In genomic region chr16:81558444-81559175, GRCh38 we compare ENCODE assay signal across 11 cellular contexts.
A peak's percentile ranks its signal among the peaks of the same experiment; 100 is the strongest.
DNase-seq lines count a peak whose midpoint lies in the region; ATAC-seq and TF ChIP-seq lines count a peak whose summit lies in the region.
"Had no signal": no experiment of that assay in that cellular context is flagged by ENCODE, and none has a peak within 500 bp of the region (broad histone marks: within the 10 kb centered on the region; RNA-seq: fewer than 3 reads in every experiment).

No MANE protein-coding gene starts in this region.

- no peak overlapping the region for H3K23ac ChIP-seq in H9 (ENCODE audit: insufficient read length, low read depth, low read length)
- H3K23ac ChIP-seq in neuronal stem cell (ENCODE audit: low read depth, low read length, poor library complexity), result peak overlapping the region; percentile 48
- H3K23ac ChIP-seq in mesenchymal stem cell (ENCODE audit: low read length in 2 of 2), result no peak overlapping the region

- H2BK5ac ChIP-seq in H9 (ENCODE audit: insufficient read length, low read length), result no peak overlapping the region
- H2BK5ac ChIP-seq in neuronal stem cell (ENCODE audit: low read length), result peak overlapping the region; percentile 31
- no peak overlapping the region for H2BK5ac ChIP-seq in mesenchymal stem cell (ENCODE audit: low read depth, low read length, poor library complexity, severe bottlenecking)

- no peak overlapping the region; the same call in 1 of the 2 replicates for H3K14ac ChIP-seq in H9 (ENCODE audit: insufficient read depth, low read length)
- no peak overlapping the region for H3K14ac ChIP-seq in neuronal stem cell (ENCODE audit: low read length)
- H3K14ac ChIP-seq in mesenchymal stem cell (ENCODE audit: low read length in 2 of 2), result no peak overlapping the region

- peak overlapping the region in 2 of 3 experiments; percentile 33 to 61; a peak in 3 of 7 replicates for H3K27ac Mint-ChIP-seq in H9
- H3K27ac Mint-ChIP-seq: HFFc6 had no signal

- H2AK5ac ChIP-seq in H9 (ENCODE audit: insufficient read length, low read length) (no peak overlapping the region), neuronal stem cell (ENCODE audit: low read depth, low read length) (no peak overlapping the region), mesenchymal stem cell (ENCODE audit: low read length, severe bottlenecking) (no peak overlapping the region)

- H3K36me3 ChIP-seq in neuronal stem cell (replicated peaks in 1 of 2; ENCODE audit: control insufficient read depth in 2 of 2, insufficient read depth in 2 of 2, low read length in 2 of 2) (peaks cover 0 to 2% of the 10 kb centered on the region in 2 donors), mesenchymal stem cell (ENCODE audit: control insufficient read depth in 1 of 2, insufficient read depth in 2 of 2, low read depth in 1 of 2, low read length in 2 of 2) (peaks cover 0 to 5% of the 10 kb centered on the region in 2 experiments), ascending aorta (no peaks in the 10 kb centered on the region)

- no peak overlapping the region for H2BK20ac ChIP-seq in H9 (ENCODE audit: low read depth, low read length, poor library complexity, severe bottlenecking)

- no peak overlapping the region for H4K5ac ChIP-seq in H9 (ENCODE audit: insufficient read length, low read depth, low read length)

- H3K18ac ChIP-seq in H9 (ENCODE audit: insufficient read length, low read depth, low read length) (no peak overlapping the region), neuronal stem cell (ENCODE audit: low read length) (no peak overlapping the region), mesenchymal stem cell (ENCODE audit: low read depth in 1 of 2, low read length in 2 of 2) (no peak overlapping the region)

- H3K4me3 Mint-ChIP-seq in H9, result no peak overlapping the region
- H3K4me3 Mint-ChIP-seq: HFFc6 had no signal

- no peaks in the 10 kb centered on the region for H3K23me2 ChIP-seq in H9 (ENCODE audit: insufficient read length, low read depth, low read length, poor library complexity, severe bottlenecking)

- no peak overlapping the region for H2BK12ac ChIP-seq in H9 (ENCODE audit: insufficient read length, low read depth, low read length)
- no peak overlapping the region for H2BK12ac ChIP-seq in neuronal stem cell (ENCODE audit: low read length)
- no peak overlapping the region for H2BK12ac ChIP-seq in mesenchymal stem cell (ENCODE audit: low read length in 2 of 2)

- no peak overlapping the region for H4K8ac ChIP-seq in H9 (replicated peaks; ENCODE audit: insufficient read length, low read depth, low read length)
- no peak overlapping the region for H4K8ac ChIP-seq in neuronal stem cell (ENCODE audit: low read depth, low read length)
- no peak overlapping the region for H4K8ac ChIP-seq in mesenchymal stem cell (ENCODE audit: low read length)

- H3K4ac ChIP-seq in H9 (ENCODE audit: low read depth, low read length) (no peak overlapping the region), neuronal stem cell (ENCODE audit: low read length) (no peak overlapping the region), mesenchymal stem cell (ENCODE audit: low read depth in 1 of 2, low read length in 2 of 2) (no peak overlapping the region)

- H3K4me2 ChIP-seq in H9 (ENCODE audit: insufficient read depth, insufficient read length, low read length) (no peak overlapping the region), neuronal stem cell (ENCODE audit: insufficient read depth, low read length, poor library complexity, severe bottlenecking) (no peak overlapping the region), mesenchymal stem cell (ENCODE audit: low read length, poor library complexity, severe bottlenecking) (no peak overlapping the region)

- H3K9ac ChIP-seq in H9 (ENCODE audit: extremely low read depth, insufficient read length, low read length), result no peak overlapping the region
- peak overlapping the region; percentile 56 for H3K9ac ChIP-seq in neuronal stem cell (ENCODE audit: low read depth, low read length, poor library complexity)
- H3K9ac ChIP-seq in mesenchymal stem cell (ENCODE audit: low read length), result no peak overlapping the region

- H4K20me1 ChIP-seq in H9 (ENCODE audit: control insufficient read depth, insufficient read depth, insufficient read length), result peaks cover 2% of the 10 kb centered on the region

- peaks cover 6% of the 10 kb centered on the region; the same call in 1 of the 2 replicates for H3K79me2 ChIP-seq in H9 (ENCODE audit: insufficient read depth, low read length)

- peaks cover 8 to 19% of the 10 kb centered on the region in 2 experiments for H3K4me1 Mint-ChIP-seq in H9

- H3K27me3 Mint-ChIP-seq in H9 (ENCODE audit: low read depth), result no peaks in the 10 kb centered on the region

- H3K27ac ChIP-seq in H9 (ENCODE audit: insufficient read length, low read depth, low read length), result no peak overlapping the region
- H3K27ac ChIP-seq in foreskin keratinocyte, result no peak overlapping the region
- H3K27ac ChIP-seq in neuronal stem cell (replicated peaks; ENCODE audit: low read length), result no peak overlapping the region
- no peak overlapping the region for H3K27ac ChIP-seq in mesenchymal stem cell (ENCODE audit: low read length, poor library complexity, severe bottlenecking)
- no peak overlapping the region for H3K27ac ChIP-seq in ascending aorta
- H3K27ac ChIP-seq: VCaP had no signal

- H2BK120ac ChIP-seq in H9 (ENCODE audit: low read depth, low read length, poor library complexity, severe bottlenecking), result no peak overlapping the region
- H2BK120ac ChIP-seq in neuronal stem cell (ENCODE audit: low read depth, low read length), result no peak overlapping the region
- no peak overlapping the region for H2BK120ac ChIP-seq in mesenchymal stem cell (ENCODE audit: low read depth, low read length)

- intact Hi-C loops in ascending aorta (cut with DNase I), result no loop called here

- H3K9me3 Mint-ChIP-seq in H9, result no peaks in the 10 kb centered on the region
- H3K9me3 Mint-ChIP-seq: HFFc6 had no signal

- H3K56ac ChIP-seq in H9 (ENCODE audit: insufficient read length, low read depth, low read length), result no peak overlapping the region

- no peak for DNase-seq in H9
- peak; percentile 89 for DNase-seq in NCI-H510A treated with DMSO at 0.1 percent for 48 hours (lab: John Stamatoyannopoulos, UW)
- no peak for DNase-seq in foreskin keratinocyte
- no peak for DNase-seq in neuronal stem cell (ENCODE audit: low spot score)
- DNase-seq in NOMO-1 (lab: John Stamatoyannopoulos, UW; ENCODE audit: unreplicated experiment in 2 of 2), result no peak
- no peak for DNase-seq in mesenchymal stem cell
- DNase-seq in ascending aorta (ENCODE audit: low spot score in 2 of 2), result no peak
- DNase-seq: activated effector memory CD4-positive, alpha-beta T cell treated with Interleukin-2 at 50 U/mL for 16 hours; HFFc6 had no signal

- WGBS in H9 (ENCODE audit: extremely low coverage, insufficient read length, low lambda C conversion rate), result no CpG with 5 or more reads among the region's 16 CpGs
- WGBS in neuronal stem cell (ENCODE audit: extremely low coverage in 2 of 2, insufficient read length in 2 of 2, insufficient replicate concordance in 1 of 2), 2 donors, result no CpG with 5 or more reads among the region's 16 CpGs
- WGBS in mesenchymal stem cell, result 95% methylated on average over 16 of the region's 16 CpGs

- no peaks in the 10 kb centered on the region for H3K27me3 ChIP-seq in H9 (ENCODE audit: insufficient read depth, low read length)
- no peaks in the 10 kb centered on the region for H3K27me3 ChIP-seq in foreskin keratinocyte
- H3K27me3 ChIP-seq in neuronal stem cell (ENCODE audit: control insufficient read depth in 3 of 3, insufficient read depth in 3 of 3, low read depth in 1 of 3, low read length in 3 of 3), result no peaks in the 10 kb centered on the region
- no peaks in the 10 kb centered on the region for H3K27me3 ChIP-seq in mesenchymal stem cell (ENCODE audit: control insufficient read depth in 1 of 2, insufficient read depth in 1 of 2, low read length in 2 of 2)
- H3K27me3 ChIP-seq in ascending aorta, result no peaks in the 10 kb centered on the region

- H4K91ac ChIP-seq in H9 (ENCODE audit: insufficient read length, low read depth, low read length), result no peak overlapping the region
- no peak overlapping the region for H4K91ac ChIP-seq in neuronal stem cell (ENCODE audit: low read depth, low read length, poor library complexity)
- no peak overlapping the region for H4K91ac ChIP-seq in mesenchymal stem cell (ENCODE audit: low read length)

- peak; percentile 57 for ATAC-seq in foreskin keratinocyte
- no peak for ATAC-seq in HG02678 (IDR thresholded peaks at IDR 0.05; ENCODE audit: unreplicated experiment)

- no peak for TF ChIP-seq CTCF in H9 (conservative IDR thresholded peaks at IDR 0.05)
- TF ChIP-seq CTCF in foreskin keratinocyte (conservative IDR thresholded peaks at IDR 0.05), result no peak
- TF ChIP-seq CTCF in ascending aorta (IDR thresholded peaks at IDR 0.05), result no peak

- no peaks in the 10 kb centered on the region for H3K4me1 ChIP-seq in H9 (ENCODE audit: insufficient read depth, low read length)
- H3K4me1 ChIP-seq in foreskin keratinocyte, result peaks cover 14% of the 10 kb centered on the region
- H3K4me1 ChIP-seq in neuronal stem cell (ENCODE audit: control insufficient read depth in 2 of 2, insufficient read depth in 1 of 2, low read depth in 1 of 2, low read length in 2 of 2), result peaks cover 0 to 2% of the 10 kb centered on the region in 2 donors
- H3K4me1 ChIP-seq in mesenchymal stem cell (ENCODE audit: control insufficient read depth, insufficient read depth, low read depth, low read length), result peaks cover 9% of the 10 kb centered on the region
- peaks cover 2 to 3% of the 10 kb centered on the region in 2 donors for H3K4me1 ChIP-seq in ascending aorta

- no peak overlapping the region for H3T11ph ChIP-seq in H9 (ENCODE audit: low read length)

- H3K9me3 ChIP-seq in H9 (ENCODE audit: control insufficient read depth, low read depth, low read length) (no peaks in the 10 kb centered on the region), neuronal stem cell (replicated peaks in 1 of 2; ENCODE audit: control insufficient read depth in 2 of 2, insufficient read depth in 1 of 2, low read depth in 1 of 2, low read length in 2 of 2) (no peaks in the 10 kb centered on the region), mesenchymal stem cell (ENCODE audit: control insufficient read depth, low read length) (no peaks in the 10 kb centered on the region), ascending aorta (no peaks in the 10 kb centered on the region)

- H3K4me3 ChIP-seq in neuronal stem cell (ENCODE audit: low read length in 2 of 2), result no peak overlapping the region
- no peak overlapping the region for H3K4me3 ChIP-seq in mesenchymal stem cell (ENCODE audit: insufficient read depth in 1 of 2, low read depth in 1 of 2, low read length in 2 of 2)
- H3K4me3 ChIP-seq in ascending aorta, result no peak overlapping the region

- H3K36me3 Mint-ChIP-seq in H9 (ENCODE audit: insufficient read depth in 1 of 3, low read depth in 3 of 3), result no peaks in the 10 kb centered on the region; a peak in 1 of 7 replicates

- H3K79me1 ChIP-seq in H9 (ENCODE audit: insufficient read depth, low read depth, low read length, poor library complexity, severe bottlenecking), result peaks cover 8% of the 10 kb centered on the region
- peaks cover 11% of the 10 kb centered on the region for H3K79me1 ChIP-seq in neuronal stem cell (ENCODE audit: low read depth, low read length)
- H3K79me1 ChIP-seq in mesenchymal stem cell (replicated peaks; ENCODE audit: low read length, poor library complexity, severe bottlenecking), result peaks cover 39% of the 10 kb centered on the region

- H2BK15ac ChIP-seq in H9 (ENCODE audit: low read depth, low read length), result no peak overlapping the region
- no peak overlapping the region for H2BK15ac ChIP-seq in neuronal stem cell (ENCODE audit: low read length)
- H2BK15ac ChIP-seq in mesenchymal stem cell (ENCODE audit: low read depth, poor library complexity, severe bottlenecking), result no peak overlapping the region

- H2AFZ ChIP-seq in H9 (ENCODE audit: low read length) (no peak overlapping the region), neuronal stem cell (ENCODE audit: low read length) (no peak overlapping the region), mesenchymal stem cell (ENCODE audit: low read depth, low read length) (no peak overlapping the region)
